ENCODE assay signal across 10 cellular contexts in genomic region chr3:196184169-196184432, GRCh38. TPM values are rescaled to one million over a fixed set of nuclear protein-coding genes. Genes with fewer than 3 reads are reported as not detected.
"Had no signal": no experiment of that assay in that cellular context is flagged by ENCODE, and none has a peak within 500 bp of the region (broad histone marks: within the 10 kb centered on the region; RNA-seq: fewer than 3 reads in every experiment).

No MANE protein-coding gene starts in this region.

RNA-seq across cellular contexts. Expression of gene ZDHHC19, which starts 27.1 kb away (rescaled TPM):
- total RNA-seq: activated CD4-positive, alpha-beta T cell treated with anti-CD3 and anti-CD28 coated beads for 36 hours; activated CD8-positive, alpha-beta memory T cell treated with anti-CD3 and anti-CD28 coated beads for 36 hours; activated naive CD8-positive, alpha-beta T cell treated with anti-CD3 and anti-CD28 coated beads for 36 hours; breast epithelium; cerebellum; LHCN-M2; MCF 10A; PC-9; RPMI7951; T-helper 2 cell treated with Interferon-gamma antibody and Interleukin-4, amounts not matched to agents 100 ng/mL and 5 ng/mL, for 36 hours had no signal

RNA-seq across cellular contexts. Expression of gene SLC51A, which starts 32.2 kb away (rescaled TPM):
- total RNA-seq: activated CD4-positive, alpha-beta T cell treated with anti-CD3 and anti-CD28 coated beads for 36 hours; activated CD8-positive, alpha-beta memory T cell treated with anti-CD3 and anti-CD28 coated beads for 36 hours; activated naive CD8-positive, alpha-beta T cell treated with anti-CD3 and anti-CD28 coated beads for 36 hours; breast epithelium; cerebellum; LHCN-M2; MCF 10A; RPMI7951; T-helper 2 cell treated with Interferon-gamma antibody and Interleukin-4, amounts not matched to agents 100 ng/mL and 5 ng/mL, for 36 hours had no signal
